Comparison of ENCODE assay signal across 11 cellular contexts in the genomic region with DNA sequence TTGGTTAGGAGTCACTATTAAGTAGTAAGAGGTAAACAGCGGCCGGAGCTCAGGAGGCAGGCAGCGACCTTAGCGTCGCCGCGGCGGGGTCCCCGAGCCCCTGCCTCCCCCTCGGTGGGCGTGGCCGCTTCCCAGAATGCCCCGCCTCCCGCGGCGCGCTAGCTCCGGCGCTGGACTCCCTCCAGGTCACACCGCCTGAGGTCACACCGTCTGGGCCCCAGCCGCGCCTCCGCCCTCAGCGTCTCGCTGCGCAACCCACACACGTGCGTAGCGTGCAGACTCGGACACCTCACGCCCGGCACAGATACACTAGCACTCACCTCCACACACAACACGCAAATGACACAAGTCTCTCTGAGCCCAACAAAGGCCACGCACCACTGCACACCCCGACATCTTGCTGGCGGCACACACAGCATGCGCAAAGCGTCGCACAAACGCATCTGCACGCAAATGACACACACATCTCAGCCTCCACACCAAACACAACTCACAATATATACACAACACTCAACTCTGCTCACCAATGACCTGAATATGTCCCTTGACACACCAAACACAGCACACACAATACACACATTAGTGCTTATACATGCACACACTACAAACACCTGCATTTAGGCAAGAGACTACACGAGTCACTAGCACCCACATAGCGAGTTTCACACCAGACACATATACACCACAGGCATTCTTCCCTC. TPM values are rescaled to one million over a fixed set of nuclear protein-coding genes. Genes with fewer than 3 reads are reported as not detected.
DNase-seq lines count a peak whose midpoint lies in the region; ATAC-seq and TF ChIP-seq lines count a peak whose summit lies in the region.
"Had no signal": no experiment of that assay in that cellular context is flagged by ENCODE, and none has a peak within 500 bp of the region (broad histone marks: within the 10 kb centered on the region; RNA-seq: fewer than 3 reads in every experiment).

No MANE protein-coding gene starts in this region.

- no peaks in the 10 kb centered on the region for H3K9me2 ChIP-seq in GM23248 (ENCODE audit: insufficient read depth)

- H3K27ac ChIP-seq in GM23248 (no peak overlapping the region), rectal smooth muscle tissue (ENCODE audit: low read depth, low read length) (no peak overlapping the region)
- H3K27ac ChIP-seq: KMS-11 had no signal

- peak overlapping the region; percentile 44 for H3K9ac ChIP-seq in GM23248
- H3K9ac ChIP-seq in rectal smooth muscle tissue (ENCODE audit: low read length) = no peak overlapping the region
- H3K9ac ChIP-seq: KMS-11 had no signal

- peaks cover 28% of the 10 kb centered on the region for H3F3A ChIP-seq in GM23248 (ENCODE audit: insufficient read depth)

- no peaks in the 10 kb centered on the region for H3K79me2 ChIP-seq in GM23248 (ENCODE audit: insufficient read depth)

- H4K20me1 ChIP-seq in GM23248 (ENCODE audit: insufficient read depth) = no peaks in the 10 kb centered on the region

- H3K4me3 ChIP-seq in GM23248 (peak overlapping the region; percentile 40; the same call in 1 of the 2 replicates), choroid plexus epithelial cell (ENCODE audit: low read depth, low read length) (peak overlapping the region; percentile 37), iPS-18c (ENCODE audit: insufficient read depth, low read depth, low read length) (peak overlapping the region; percentile 21; the same call in 1 of the 2 replicates), rectal smooth muscle tissue (ENCODE audit: low read length) (peak overlapping the region; percentile 22)

- H2AFZ ChIP-seq in GM23248 = peak overlapping the region; percentile 49

- H3K4me1 ChIP-seq in GM23248 (ENCODE audit: insufficient read depth) (peaks cover 25% of the 10 kb centered on the region), rectal smooth muscle tissue (ENCODE audit: control insufficient read depth, insufficient read depth, low read length) (peaks cover 24% of the 10 kb centered on the region)

- DNase-seq in GM23248 (peak; percentile 71), choroid plexus epithelial cell (ENCODE audit: low read depth) (peak; percentile 55), GM13977 (ENCODE audit: low spot score) (no peak)
- DNase-seq: CD4-positive, CD25-positive, alpha-beta regulatory T cell; NCI-H524 had no signal

- no peaks in the 10 kb centered on the region for H3K36me3 ChIP-seq in GM23248 (ENCODE audit: low read depth)
- no peaks in the 10 kb centered on the region for H3K36me3 ChIP-seq in rectal smooth muscle tissue (ENCODE audit: control insufficient read depth, insufficient read depth, low read length)

- peak overlapping the region; percentile 7 for H3K4me2 ChIP-seq in GM23248 (ENCODE audit: unreplicated experiment)
- H3K4me2 ChIP-seq: KMS-11 had no signal

- in situ Hi-C loops in GM23248 (cut with MboI) (no loop called here), GM13977 (cut with MboI; ENCODE audit: low pct_unique_long_range_greater_than_20kb, low sequenced_read_pairs, unreplicated experiment) (no loop called here)

- WGBS in GM23248 (ENCODE audit: low coverage in 1 of 2, low lambda C conversion rate in 2 of 2, missing lambda C conversion rate in 2 of 2), 2 experiments = 21 to 27% methylated on average over 42 to 44 of the region's 44 CpGs

- no peak for TF ChIP-seq CTCF in choroid plexus epithelial cell (conservative IDR thresholded peaks at IDR 0.05; ENCODE audit: low read depth, low read length)
- TF ChIP-seq CTCF in GM13977 (IDR thresholded peaks at IDR 0.05; ENCODE audit: extremely low read depth, insufficient read depth, missing control alignments) = no peak

- no peaks in the 10 kb centered on the region for H3K9me3 ChIP-seq in GM23248 (ENCODE audit: low read depth)
- no peaks in the 10 kb centered on the region for H3K9me3 ChIP-seq in iPS-18c (ENCODE audit: control insufficient read depth, insufficient read depth, low read length)

- H3K27me3 ChIP-seq in GM23248 (replicated peaks; ENCODE audit: insufficient read depth) (no peaks in the 10 kb centered on the region), rectal smooth muscle tissue (ENCODE audit: control insufficient read depth, insufficient read depth, low read length) (no peaks in the 10 kb centered on the region)

- no peak for ATAC-seq in GM21447 (IDR thresholded peaks at IDR 0.05; ENCODE audit: unreplicated experiment)
- ATAC-seq in HG03565 (IDR thresholded peaks at IDR 0.05; ENCODE audit: unreplicated experiment) = no peak
- no peak for ATAC-seq in GM18861 (IDR thresholded peaks at IDR 0.05; ENCODE audit: unreplicated experiment)

RNA-seq across cellular contexts. Expression of a gene that starts 17.6 kb away (rescaled TPM):
- total RNA-seq in GM23248 (2014; rRNA removed; shearing (Covaris generic)) = 469 and 549 TPM in 2 replicates
- 813 and 856 TPM in 2 replicates for polyA plus RNA-seq in GM23248 (2016; fragmentation: Nextera tagmentation; extraction: Ambion mirVana)

RNA-seq across cellular contexts. Expression of a gene that starts 36.7 kb away (rescaled TPM):
- not detected in 2 replicates for total RNA-seq in GM23248 (2014; rRNA removed; shearing (Covaris generic))
- not detected in 2 replicates for polyA plus RNA-seq in GM23248 (2016; fragmentation: Nextera tagmentation; extraction: Ambion mirVana)
- polyA plus RNA-seq: CD4-positive, CD25-positive, alpha-beta regulatory T cell had no signal
